12 cellular contexts compared by ENCODE assay signal in the genomic region with DNA sequence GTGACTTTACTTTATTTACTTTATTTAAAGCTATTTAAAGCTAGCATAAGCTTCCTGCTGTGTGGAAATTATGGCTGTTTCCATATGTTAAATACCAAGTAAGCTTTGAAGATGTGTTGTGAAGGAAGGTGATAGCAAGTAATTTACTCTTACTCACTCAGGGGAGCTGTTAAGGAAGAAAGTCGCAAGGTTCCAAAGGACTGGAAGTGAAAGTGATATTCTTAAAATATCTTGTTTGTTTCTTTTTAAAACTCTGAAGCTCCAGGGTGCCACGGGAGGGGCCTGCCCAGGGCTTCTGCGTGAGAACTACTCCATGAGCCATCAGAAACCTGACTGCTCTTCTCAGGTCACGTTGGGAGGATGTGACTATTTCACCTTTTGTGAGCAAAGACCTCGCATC.
A peak's percentile ranks its signal among the peaks of the same experiment; 100 is the strongest.
DNase-seq lines count a peak whose midpoint lies in the region; ATAC-seq lines count a peak whose summit lies in the region.
"Had no signal": no experiment of that assay in that cellular context is flagged by ENCODE, and none has a peak within 500 bp of the region (broad histone marks: within the 10 kb centered on the region; RNA-seq: fewer than 3 reads in every experiment).

No MANE protein-coding gene starts in this region.

- POLR2A ChIA-PET in naive thymus-derived CD8-positive, alpha-beta T cell (lab: Charles Lee), result no interaction called here

- peaks cover 27% of the 10 kb centered on the region for H3K4me1 Mint-ChIP-seq in activated naive CD8-positive, alpha-beta T cell treated with anti-CD3 and anti-CD28 coated beads, Interleukin-2, amount 50 U/mL, for 24 hours
- H3K4me1 Mint-ChIP-seq in naive thymus-derived CD8-positive, alpha-beta T cell, result peaks cover 23 to 59% (median 42%) of the 10 kb centered on the region in 4 donors
- H3K4me1 Mint-ChIP-seq in stimulated activated effector memory CD8-positive, alpha-beta T cell treated with anti-CD3 and anti-CD28 coated beads, Interleukin-12 subunit alpha, Interleukin-12 subunit beta, amount 100 ng/mL, for 72 hours, result no peaks in the 10 kb centered on the region
- H3K4me1 Mint-ChIP-seq: immature natural killer cell had no signal

- no peak overlapping the region for H3K27ac Mint-ChIP-seq in activated naive CD8-positive, alpha-beta T cell treated with anti-CD3 and anti-CD28 coated beads, Interleukin-2, amount 50 U/mL, for 24 hours
- peak overlapping the region in 8 of 10 donors; percentile 2 to 68 (median 36) for H3K27ac Mint-ChIP-seq in naive thymus-derived CD8-positive, alpha-beta T cell
- H3K27ac Mint-ChIP-seq in stimulated activated effector memory CD8-positive, alpha-beta T cell treated with anti-CD3 and anti-CD28 coated beads, Interleukin-12 subunit alpha, Interleukin-12 subunit beta, amount 100 ng/mL, for 72 hours, result no peak overlapping the region
- H3K27ac Mint-ChIP-seq: immature natural killer cell had no signal

- DNase-seq in Daoy (ENCODE audit: low read depth) (peak; percentile 16), hepatic stellate cell (ENCODE audit: low spot score) (no peak), NCI-H82 (lab: John Stamatoyannopoulos, UW) (no peak)
- peak; percentile 12 for DNase-seq in activated naive CD8-positive, alpha-beta T cell treated with anti-CD3 and anti-CD28 coated beads, Interleukin-2, amount 50 U/mL, for 24 hours
- DNase-seq in naive thymus-derived CD8-positive, alpha-beta T cell, result peak in 2 of 10 donors; percentile 11 to 22
- DNase-seq in stimulated activated effector memory CD8-positive, alpha-beta T cell treated with anti-CD3 and anti-CD28 coated beads, Interleukin-12 subunit alpha, Interleukin-12 subunit beta, amount 100 ng/mL, for 72 hours (ENCODE audit: low spot score in 2 of 2), result no peak
- DNase-seq: activated gamma-delta T cell treated with Interleukin-2 at 50 U/mL for 16 hours; effector memory CD8-positive, alpha-beta T cell; immature natural killer cell; NCI-H345 had no signal

- H3K36me3 Mint-ChIP-seq in activated naive CD8-positive, alpha-beta T cell treated with anti-CD3 and anti-CD28 coated beads, Interleukin-2, amount 50 U/mL, for 24 hours (ENCODE audit: low read depth), result no peaks in the 10 kb centered on the region
- H3K36me3 Mint-ChIP-seq in naive thymus-derived CD8-positive, alpha-beta T cell, result no peaks in the 10 kb centered on the region
- H3K36me3 Mint-ChIP-seq in stimulated activated effector memory CD8-positive, alpha-beta T cell treated with anti-CD3 and anti-CD28 coated beads, Interleukin-12 subunit alpha, Interleukin-12 subunit beta, amount 100 ng/mL, for 72 hours, result no peaks in the 10 kb centered on the region
- H3K36me3 Mint-ChIP-seq: immature natural killer cell had no signal

- no peaks in the 10 kb centered on the region for H3K9me3 Mint-ChIP-seq in activated naive CD8-positive, alpha-beta T cell treated with anti-CD3 and anti-CD28 coated beads, Interleukin-2, amount 50 U/mL, for 24 hours
- H3K9me3 Mint-ChIP-seq in naive thymus-derived CD8-positive, alpha-beta T cell, result no peaks in the 10 kb centered on the region
- no peaks in the 10 kb centered on the region for H3K9me3 Mint-ChIP-seq in stimulated activated effector memory CD8-positive, alpha-beta T cell treated with anti-CD3 and anti-CD28 coated beads, Interleukin-12 subunit alpha, Interleukin-12 subunit beta, amount 100 ng/mL, for 72 hours
- H3K9me3 Mint-ChIP-seq: effector memory CD8-positive, alpha-beta T cell; immature natural killer cell had no signal

- H3K27me3 Mint-ChIP-seq in activated naive CD8-positive, alpha-beta T cell treated with anti-CD3 and anti-CD28 coated beads, Interleukin-2, amount 50 U/mL, for 24 hours, result no peaks in the 10 kb centered on the region
- H3K27me3 Mint-ChIP-seq in naive thymus-derived CD8-positive, alpha-beta T cell, result peaks cover 0 to 2% (median 0%) of the 10 kb centered on the region in 5 donors

- H3K4me3 Mint-ChIP-seq in activated naive CD8-positive, alpha-beta T cell treated with anti-CD3 and anti-CD28 coated beads, Interleukin-2, amount 50 U/mL, for 24 hours, result no peak overlapping the region
- H3K4me3 Mint-ChIP-seq in naive thymus-derived CD8-positive, alpha-beta T cell, result peak overlapping the region in 1 of 10 donors; percentile 19
- no peak overlapping the region for H3K4me3 Mint-ChIP-seq in stimulated activated effector memory CD8-positive, alpha-beta T cell treated with anti-CD3 and anti-CD28 coated beads, Interleukin-12 subunit alpha, Interleukin-12 subunit beta, amount 100 ng/mL, for 72 hours
- H3K4me3 Mint-ChIP-seq: effector memory CD8-positive, alpha-beta T cell; immature natural killer cell had no signal

- ATAC-seq in GM21447 (IDR thresholded peaks at IDR 0.05; ENCODE audit: unreplicated experiment) (peak; percentile 62), HG02763 (IDR thresholded peaks at IDR 0.05; ENCODE audit: unreplicated experiment) (no peak)
- peak; percentile 63 for ATAC-seq in activated naive CD8-positive, alpha-beta T cell treated with anti-CD3 and anti-CD28 coated beads, Interleukin-2, amount 50 U/mL, for 24 hours
- ATAC-seq in naive thymus-derived CD8-positive, alpha-beta T cell, result peak; percentile 17 to 69
- no peak for ATAC-seq in stimulated activated effector memory CD8-positive, alpha-beta T cell treated with anti-CD3 and anti-CD28 coated beads, Interleukin-12 subunit alpha, Interleukin-12 subunit beta, amount 100 ng/mL, for 72 hours
- ATAC-seq: effector memory CD8-positive, alpha-beta T cell had no signal

Comparison
In these comparisons a context has a peak if more than half of its experiments do, and no peak if none do; other contexts are left out.
1. DNase-seq: peak in Daoy (single experiment) and activated naive CD8-positive, alpha-beta T cell treated with anti-CD3 and anti-CD28 coated beads, Interleukin-2, amount 50 U/mL, for 24 hours (single experiment); none in hepatic stellate cell (single experiment), NCI-H82 (single experiment) and stimulated activated effector memory CD8-positive, alpha-beta T cell treated with anti-CD3 and anti-CD28 coated beads, Interleukin-12 subunit alpha, Interleukin-12 subunit beta, amount 100 ng/mL, for 72 hours (0 of 2).
2. ATAC-seq: peak in GM21447 (single experiment), activated naive CD8-positive, alpha-beta T cell treated with anti-CD3 and anti-CD28 coated beads, Interleukin-2, amount 50 U/mL, for 24 hours (single experiment) and naive thymus-derived CD8-positive, alpha-beta T cell (2 of 2); none in HG02763 (single experiment) and stimulated activated effector memory CD8-positive, alpha-beta T cell treated with anti-CD3 and anti-CD28 coated beads, Interleukin-12 subunit alpha, Interleukin-12 subunit beta, amount 100 ng/mL, for 72 hours (single experiment).
3. H3K27ac Mint-ChIP-seq: peak in naive thymus-derived CD8-positive, alpha-beta T cell (8 of 10); none in activated naive CD8-positive, alpha-beta T cell treated with anti-CD3 and anti-CD28 coated beads, Interleukin-2, amount 50 U/mL, for 24 hours (single experiment) and stimulated activated effector memory CD8-positive, alpha-beta T cell treated with anti-CD3 and anti-CD28 coated beads, Interleukin-12 subunit alpha, Interleukin-12 subunit beta, amount 100 ng/mL, for 72 hours (single experiment).